In genomic region chr11:24457985-24458384, GRCh38 we compare ENCODE assay signal across 20 cellular contexts.
"Had no signal": no experiment of that assay in that cellular context is flagged by ENCODE, and none has a peak within 500 bp of the region (broad histone marks: within the 10 kb centered on the region; RNA-seq: fewer than 3 reads in every experiment).

No MANE protein-coding gene starts in this region.

- DNase-seq: islet precursor cell; left ventricle myocardium inferior; midbrain; mucosa of descending colon; naive thymus-derived CD4-positive, alpha-beta T cell; pancreas; posterior cingulate gyrus; retina; right cardiac atrium; stimulated activated CD4-positive, alpha-beta T cell treated with anti-CD3 and anti-CD28 coated beads, Interleukin-12 subunit alpha, Interleukin-12 subunit beta, amount 100 ng/mL, for 4 hours; stimulated activated CD4-positive, alpha-beta T cell treated with anti-CD3 and anti-CD28 coated beads, Interleukin-15, amount 100 ng/mL, for 24 hours; stimulated activated CD4-positive, alpha-beta T cell treated with anti-CD3 and anti-CD28 coated beads, Interleukin-2, amount 100 ng/mL, for 24 hours; stimulated activated CD4-positive, alpha-beta T cell treated with anti-CD3 and anti-CD28 coated beads, Interleukin-4, amount 100 ng/mL, for 1 hour; stimulated activated naive B cell treated with anti-CD40 and anti-IgM and Interleukin-4, amounts not matched to agents 10 μg/mL and 1 μg/mL and 100 μg/mL, for 72 hours; stimulated activated naive CD8-positive, alpha-beta T cell treated with anti-CD3 and anti-CD28 coated beads, Interleukin-15, Interleukin-2, amounts not matched to agents 100 U/mL and 50 U/mL, for 24 hours; stomach; testis; thyroid gland; transverse colon; upper lobe of left lung had no signal
